In the genomic region with DNA sequence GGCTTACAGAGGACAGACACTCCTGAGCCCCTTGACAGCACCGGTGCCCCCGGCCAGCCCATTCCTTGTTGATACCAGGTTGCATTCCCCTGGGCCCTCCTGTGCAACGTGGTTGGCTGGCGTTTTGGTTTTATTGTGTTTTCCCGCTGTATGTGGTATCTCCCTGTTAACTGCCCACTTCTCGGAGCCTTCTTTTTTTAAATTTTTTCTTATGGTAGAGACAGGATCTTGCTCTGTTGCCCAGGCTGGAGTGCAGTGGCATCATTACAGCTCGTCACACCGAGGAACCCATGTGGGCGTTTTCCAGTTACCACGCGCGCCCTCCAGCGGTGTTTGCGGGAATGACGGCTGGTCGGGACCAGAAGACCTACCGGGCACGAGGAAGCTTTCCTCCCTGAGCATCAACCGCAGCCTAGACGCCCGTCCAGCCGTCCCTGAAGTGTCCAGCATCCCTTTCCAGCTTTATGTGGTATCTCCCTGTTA, we compare ENCODE assay signal across 8 cellular contexts. TPM values are rescaled to one million over a fixed set of nuclear protein-coding genes. Genes with fewer than 3 reads are reported as not detected.
DNase-seq lines count a peak whose midpoint lies in the region; ATAC-seq, FAIRE-seq and TF ChIP-seq lines count a peak whose summit lies in the region.

No MANE protein-coding gene starts in this region.

- BruUV-seq in Calu3 (replicated peaks; lab: Mats Ljungman, UMichigan): no TSS peak

- no peak overlapping the region for H3K27ac ChIP-seq in SK-N-SH (ENCODE audit: low read depth in 2 of 2, low read length in 1 of 2)
- H3K27ac ChIP-seq in heart left ventricle: no peak overlapping the region

- POLR2A ChIA-PET in SK-N-SH (lab: Yijun Ruan, JAX): interaction anchor here (0.5 kb wide), 1 partner anchor 16 kb away, joined by 3 read pairs; no protein-coding TSS in a partner anchor

- H3K4me3 Mint-ChIP-seq in Calu3 (ENCODE audit: low read depth, unreplicated experiment): peak overlapping the region; percentile 59

- intact Hi-C loops in Calu3 (cut with micrococcal nuclease; ENCODE audit: unreplicated experiment): loop anchor here (2.0 kb wide), 2 partner anchors 86 to 184 kb away; no protein-coding TSS in a partner anchor
- intact Hi-C loops in heart left ventricle (cut with DNase I): loop anchor here in 7 of 10 donors (2.0 to 10.0 kb wide), 6 partner anchors 90 to 272 kb away; a partner anchor contains a TSS

- no peaks in the 10 kb centered on the region for H3K9me3 Mint-ChIP-seq in Calu3 (ENCODE audit: low read depth, unreplicated experiment)

- no peaks in the 10 kb centered on the region for H3F3A ChIP-seq in SK-N-SH (replicated peaks; ENCODE audit: insufficient read depth)

- H3K9me3 ChIP-seq in SK-N-SH (no peaks in the 10 kb centered on the region), heart left ventricle (no peaks in the 10 kb centered on the region)

- H3K27me3 ChIP-seq in SK-N-SH (ENCODE audit: insufficient read depth) (no peaks in the 10 kb centered on the region), heart left ventricle (no peaks in the 10 kb centered on the region)

- H2AFZ ChIP-seq in SK-N-SH (ENCODE audit: low read depth): no peak overlapping the region

- peaks cover 0 to 2% of the 10 kb centered on the region in 2 experiments; a peak in 1 of 4 replicates for H3K4me1 ChIP-seq in SK-N-SH (ENCODE audit: control insufficient read depth in 1 of 2, insufficient read depth in 2 of 2, low read depth in 1 of 2, low read length in 1 of 2)
- peaks cover 0 to 13% (median 5%) of the 10 kb centered on the region in 12 donors for H3K4me1 ChIP-seq in heart left ventricle

- ATAC-seq in heart left ventricle (peak in 2 of 4 donors; percentile 28 to 52), GM19463 (IDR thresholded peaks at IDR 0.05; ENCODE audit: unreplicated experiment) (no peak), GM21723 (IDR thresholded peaks at IDR 0.05; ENCODE audit: unreplicated experiment) (no peak)

- TF ChIP-seq EP300 in SK-N-SH (IDR thresholded peaks at IDR 0.05; ENCODE audit: borderline replicate concordance in 1 of 2, low read depth in 1 of 2, low read length in 1 of 2): no peak

- 23% methylated on average over 22 of the region's 22 CpGs for WGBS in SK-N-SH (ENCODE audit: low lambda C conversion rate)
- 38 to 47% (median 46%) methylated on average over 22 of the region's 22 CpGs for WGBS in heart left ventricle, 4 donors

- FAIRE-seq in HTR-8/SVneo (lab: Jason Lieb, UNC): peak; percentile 76

- TF ChIP-seq CTCF in Calu3 (IDR thresholded peaks at IDR 0.05; ENCODE audit: unreplicated experiment) (peak; percentile 98), SK-N-SH (IDR thresholded peaks at IDR 0.05) (peak; percentile 83), heart left ventricle (IDR thresholded peaks at IDR 0.05) (peak; percentile 32 to 60 (median 41))

- H3K36me3 Mint-ChIP-seq in Calu3 (ENCODE audit: insufficient read depth, unreplicated experiment): peaks cover 13% of the 10 kb centered on the region

- peaks cover 50% of the 10 kb centered on the region for H3K27me3 Mint-ChIP-seq in Calu3 (ENCODE audit: unreplicated experiment)

- H3K27ac Mint-ChIP-seq in Calu3 (ENCODE audit: unreplicated experiment): peak overlapping the region; percentile 40

- H4K20me1 ChIP-seq in SK-N-SH (ENCODE audit: insufficient read depth): no peaks in the 10 kb centered on the region

- H3K4me3 ChIP-seq in SK-N-SH (ENCODE audit: low read depth in 2 of 2, low read length in 1 of 2): no peak overlapping the region; a peak in 1 of 4 replicates
- H3K4me3 ChIP-seq in heart left ventricle: no peak overlapping the region

- H3K9ac ChIP-seq in SK-N-SH: no peak overlapping the region

- no peak; the same call in 1 of the 2 replicates for TF ChIP-seq RAD21 in SK-N-SH (IDR thresholded peaks at IDR 0.05; ENCODE audit: low read length)

- no peak for TF ChIP-seq POLR2A in heart left ventricle (IDR thresholded peaks at IDR 0.05)

- CTCF ChIA-PET in Calu3 (lab: Charles Lee) (interaction anchor here (0.6 to 2.6 kb wide), 18 partner anchors 9 to 1159 kb away, joined by 3 to 27 read pairs (median 4); a partner anchor contains a TSS), SK-N-SH (lab: Yijun Ruan, JAX) (interaction anchor here (0.7 to 5.5 kb wide), 30 partner anchors 8 to 297 kb away, joined by 3 to 73 read pairs (median 4); a partner anchor contains a TSS)

- H3K36me3 ChIP-seq in SK-N-SH (replicated peaks in 1 of 2; ENCODE audit: control insufficient read depth in 1 of 2, insufficient read depth in 2 of 2, low read length in 1 of 2): no peaks in the 10 kb centered on the region
- H3K36me3 ChIP-seq in heart left ventricle: no peaks in the 10 kb centered on the region

- H3K4me1 Mint-ChIP-seq in Calu3 (ENCODE audit: low read depth, unreplicated experiment): peaks cover 15% of the 10 kb centered on the region

- H3K79me2 ChIP-seq in SK-N-SH (ENCODE audit: insufficient read depth): no peaks in the 10 kb centered on the region

- H3K4me2 ChIP-seq in SK-N-SH: no peak overlapping the region

- DNase-seq in Calu3: peak; percentile 95
- DNase-seq in HTR-8/SVneo (ENCODE audit: insufficient read length, low spot score): no peak
- peak; percentile 83 for DNase-seq in SK-N-SH
- DNase-seq in activated gamma-delta T cell treated with anti-CD3 and anti-CD28 coated beads, Interleukin-2, amount 50 U/mL, for 16 hours (ENCODE audit: low read depth): peak; percentile 61
- peak; percentile 41 to 83 (median 50) for DNase-seq in heart left ventricle
- DNase-seq in stimulated activated CD4-positive, alpha-beta T cell treated with anti-CD3 and anti-CD28 coated beads, Interleukin-12 subunit alpha, Interleukin-12 subunit beta, amount 100 ng/mL, for 48 hours (ENCODE audit: low read depth in 2 of 3, low spot score in 1 of 3): peak; percentile 77 to 95 (median 85)

- H3K9me2 ChIP-seq in SK-N-SH: no peaks in the 10 kb centered on the region

TF ChIP-seq in SK-N-SH, 30 proteins besides CTCF, POLR2A, EP300 and RAD21:
- TF ChIP-seq RCOR1 (IDR thresholded peaks at IDR 0.05; ENCODE audit: low read length) (no peak), RFX5 (IDR thresholded peaks at IDR 0.05; ENCODE audit: low read length) (no peak), TEAD4 (IDR thresholded peaks at IDR 0.05; ENCODE audit: borderline replicate concordance, insufficient read depth) (no peak), JUND (IDR thresholded peaks at IDR 0.05) (no peak), FOXJ3 (CRISPR knock-in tag; IDR thresholded peaks at IDR 0.05) (no peak), FOXM1 (IDR thresholded peaks at IDR 0.05; ENCODE audit: low read depth) (no peak), TCF12 (IDR thresholded peaks at IDR 0.05) (no peak), ELF1 (IDR thresholded peaks at IDR 0.05) (no peak), MXI1 (IDR thresholded peaks at IDR 0.05; ENCODE audit: low read depth, low read length) (no peak), MEF2A (IDR thresholded peaks at IDR 0.05; ENCODE audit: borderline replicate concordance, low read depth) (no peak), SMC3 (IDR thresholded peaks at IDR 0.05; ENCODE audit: low read depth, low read length) (0 out of 2 replicates have a peak, but pooled peaks have one; percentile 2), POLR2AphosphoS5 (IDR thresholded peaks at IDR 0.05; ENCODE audit: low read depth, low read length) (no peak)
- TF ChIP-seq, protein P1, sequence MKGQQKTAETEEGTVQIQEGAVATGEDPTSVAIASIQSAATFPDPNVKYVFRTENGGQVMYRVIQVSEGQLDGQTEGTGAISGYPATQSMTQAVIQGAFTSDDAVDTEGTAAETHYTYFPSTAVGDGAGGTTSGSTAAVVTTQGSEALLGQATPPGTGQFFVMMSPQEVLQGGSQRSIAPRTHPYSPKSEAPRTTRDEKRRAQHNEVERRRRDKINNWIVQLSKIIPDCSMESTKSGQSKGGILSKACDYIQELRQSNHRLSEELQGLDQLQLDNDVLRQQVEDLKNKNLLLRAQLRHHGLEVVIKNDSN (IDR thresholded peaks at IDR 0.05; ENCODE audit: borderline replicate concordance, low read depth): no peak
- TF ChIP-seq, protein P2, sequence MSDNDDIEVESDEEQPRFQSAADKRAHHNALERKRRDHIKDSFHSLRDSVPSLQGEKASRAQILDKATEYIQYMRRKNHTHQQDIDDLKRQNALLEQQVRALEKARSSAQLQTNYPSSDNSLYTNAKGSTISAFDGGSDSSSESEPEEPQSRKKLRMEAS (IDR thresholded peaks at IDR 0.05; ENCODE audit: low read depth): peak; percentile 77
- TF ChIP-seq, protein P3, sequence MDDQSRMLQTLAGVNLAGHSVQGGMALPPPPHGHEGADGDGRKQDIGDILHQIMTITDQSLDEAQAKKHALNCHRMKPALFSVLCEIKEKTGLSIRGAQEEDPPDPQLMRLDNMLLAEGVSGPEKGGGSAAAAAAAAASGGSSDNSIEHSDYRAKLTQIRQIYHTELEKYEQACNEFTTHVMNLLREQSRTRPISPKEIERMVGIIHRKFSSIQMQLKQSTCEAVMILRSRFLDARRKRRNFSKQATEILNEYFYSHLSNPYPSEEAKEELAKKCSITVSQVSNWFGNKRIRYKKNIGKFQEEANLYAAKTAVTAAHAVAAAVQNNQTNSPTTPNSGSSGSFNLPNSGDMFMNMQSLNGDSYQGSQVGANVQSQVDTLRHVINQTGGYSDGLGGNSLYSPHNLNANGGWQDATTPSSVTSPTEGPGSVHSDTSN (IDR thresholded peaks at IDR 0.05): no peak
TF ChIP-seq in SK-N-SH: peak in this region for 2.

RNA-seq across cellular contexts. Expression of a gene that starts 16.9 kb away (rescaled TPM):
- total RNA-seq in Calu3 (2022) (51.2 and 56.6 TPM in 2 replicates), heart left ventricle (10 to 100 TPM in 3 of 9 donors, 1 to 10 TPM in 6; 5.6 to 13.7 (median 9.0) TPM)
- polyA plus RNA-seq in SK-N-SH (2012; rRNA removed) (38.9 and 48.5 TPM in 2 replicates), heart left ventricle (10 to 100 TPM; 16.7 to 25.6 TPM)
- polyA plus RNA-seq in SK-N-SH (2012; cell fraction: cytosol; rRNA removed): 35.7 and 38.9 TPM in 2 replicates
- polyA plus RNA-seq in SK-N-SH (2012; cell fraction: nucleus; rRNA removed): 53.1 and 58.2 TPM in 2 replicates

RNA-seq across cellular contexts. Expression of a gene that starts 55.7 kb away (rescaled TPM):
- total RNA-seq in Calu3 (2022): not detected in 2 replicates
- polyA plus RNA-seq in SK-N-SH (2012; rRNA removed): not detected in 2 replicates
- polyA plus RNA-seq in SK-N-SH (2012; cell fraction: cytosol; rRNA removed): not detected in 2 replicates
- not detected in 2 replicates for polyA plus RNA-seq in SK-N-SH (2012; cell fraction: nucleus; rRNA removed)
- not detected for total RNA-seq in heart left ventricle
- polyA plus RNA-seq in heart left ventricle: not detected

Comparison
In these comparisons a context has a peak if more than half of its experiments do, and no peak if none do; other contexts are left out.
1. CTCF ChIP-seq: peak in every context shown above with its lines; median percentile 98 in Calu3; 83 in SK-N-SH; 41 in heart left ventricle.